In the genomic region with DNA sequence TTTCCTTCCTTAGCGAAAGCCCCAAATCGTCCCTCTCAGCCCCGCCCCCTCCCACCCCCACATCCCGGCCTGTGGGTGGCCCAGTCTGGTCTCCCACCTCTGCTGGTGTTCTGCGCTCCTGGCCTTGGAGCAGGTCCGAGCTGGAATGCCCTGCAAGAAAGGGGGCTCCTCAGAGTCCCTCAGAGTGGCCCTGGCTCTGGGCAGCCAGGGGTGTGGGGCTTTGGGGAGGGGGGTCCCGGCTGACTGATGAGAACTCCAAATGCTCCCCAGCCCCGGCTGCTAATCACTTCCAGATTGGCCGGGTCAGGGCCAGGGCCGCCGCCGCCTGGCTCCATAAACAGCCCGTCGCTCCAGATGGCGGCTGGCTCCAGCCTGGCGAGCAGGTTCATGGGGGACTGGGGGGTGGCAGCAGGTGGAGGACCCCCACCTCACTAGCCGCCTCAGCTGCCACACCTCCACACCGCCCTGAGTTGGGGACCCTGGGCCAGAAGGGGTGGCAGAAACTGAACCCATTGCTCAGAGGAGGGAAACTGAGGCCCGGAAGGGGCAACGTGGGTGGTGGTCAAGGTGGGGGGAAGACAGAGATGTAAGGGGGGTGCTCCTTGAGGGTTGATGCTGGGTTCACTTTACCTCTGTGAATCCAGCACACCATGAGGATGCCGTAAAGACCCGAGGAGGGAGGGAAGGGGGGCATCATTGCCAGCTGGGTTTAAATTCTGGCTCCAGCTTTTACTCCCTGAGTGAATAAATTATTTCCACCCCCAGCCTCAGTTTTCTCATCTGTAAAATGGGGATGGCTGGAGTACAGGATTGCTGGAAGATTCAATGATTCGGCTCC, we compare ENCODE assay signal across 1 cellular context.
TF ChIP-seq lines count a peak whose summit lies in the region.

No MANE protein-coding gene starts in this region.

TF ChIP-seq in HepG2, 621 proteins besides CTCF, POLR2A, EP300 and RAD21 (continued from another document):
- TF ChIP-seq, protein P1, sequence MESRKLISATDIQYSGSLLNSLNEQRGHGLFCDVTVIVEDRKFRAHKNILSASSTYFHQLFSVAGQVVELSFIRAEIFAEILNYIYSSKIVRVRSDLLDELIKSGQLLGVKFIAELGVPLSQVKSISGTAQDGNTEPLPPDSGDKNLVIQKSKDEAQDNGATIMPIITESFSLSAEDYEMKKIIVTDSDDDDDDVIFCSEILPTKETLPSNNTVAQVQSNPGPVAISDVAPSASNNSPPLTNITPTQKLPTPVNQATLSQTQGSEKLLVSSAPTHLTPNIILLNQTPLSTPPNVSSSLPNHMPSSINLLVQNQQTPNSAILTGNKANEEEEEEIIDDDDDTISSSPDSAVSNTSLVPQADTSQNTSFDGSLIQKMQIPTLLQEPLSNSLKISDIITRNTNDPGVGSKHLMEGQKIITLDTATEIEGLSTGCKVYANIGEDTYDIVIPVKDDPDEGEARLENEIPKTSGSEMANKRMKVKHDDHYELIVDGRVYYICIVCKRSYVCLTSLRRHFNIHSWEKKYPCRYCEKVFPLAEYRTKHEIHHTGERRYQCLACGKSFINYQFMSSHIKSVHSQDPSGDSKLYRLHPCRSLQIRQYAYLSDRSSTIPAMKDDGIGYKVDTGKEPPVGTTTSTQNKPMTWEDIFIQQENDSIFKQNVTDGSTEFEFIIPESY (CRISPR knock-in tag; IDR thresholded peaks at IDR 0.05): 0 out of 2 replicates have a peak, but pooled peaks have one; percentile 14
- TF ChIP-seq FOXK1 (CRISPR knock-in tag; IDR thresholded peaks at IDR 0.05; ENCODE audit: borderline replicate concordance, low read depth) (no peak), ZSCAN21 (CRISPR knock-in tag; IDR thresholded peaks at IDR 0.05; ENCODE audit: borderline replicate concordance) (0 out of 2 replicates have a peak, but pooled peaks have one; percentile 8), ZNF3 (CRISPR knock-in tag; IDR thresholded peaks at IDR 0.05) (no peak), ZFP62 (CRISPR knock-in tag; IDR thresholded peaks at IDR 0.05) (no peak), PRDM15 (CRISPR knock-in tag; IDR thresholded peaks at IDR 0.05) (no peak), ZKSCAN1 (IDR thresholded peaks at IDR 0.05; ENCODE audit: low read length) (no peak), MYC (CRISPR knock-in tag; IDR thresholded peaks at IDR 0.05; ENCODE audit: borderline replicate concordance) (0 out of 2 replicates have a peak, but pooled peaks have one; percentile 6), GABPB1 (CRISPR knock-in tag; IDR thresholded peaks at IDR 0.05) (no peak), ZNF276 (CRISPR knock-in tag; IDR thresholded peaks at IDR 0.05; ENCODE audit: low read depth) (no peak), ZNF253 (CRISPR knock-in tag; IDR thresholded peaks at IDR 0.05; ENCODE audit: borderline replicate concordance) (no peak), AFF4 (CRISPR knock-in tag; IDR thresholded peaks at IDR 0.05) (no peak), MAFF (IDR thresholded peaks at IDR 0.05; ENCODE audit: low read depth, low read length) (no peak), ZNF768 (CRISPR knock-in tag; IDR thresholded peaks at IDR 0.05) (0 out of 2 replicates have a peak, but pooled peaks have one; percentile 19), ZNF7 (CRISPR knock-in tag; IDR thresholded peaks at IDR 0.05) (no peak), ZMYM3 (CRISPR knock-in tag; IDR thresholded peaks at IDR 0.05) (0 out of 2 replicates have a peak, but pooled peaks have one; percentile 50), CCAR2 (optimal IDR thresholded peaks at IDR 0.05; ENCODE audit: low read depth, low read length) (no peak), SMAD3 (CRISPR knock-in tag; IDR thresholded peaks at IDR 0.05) (no peak)
- TF ChIP-seq, protein P2, sequence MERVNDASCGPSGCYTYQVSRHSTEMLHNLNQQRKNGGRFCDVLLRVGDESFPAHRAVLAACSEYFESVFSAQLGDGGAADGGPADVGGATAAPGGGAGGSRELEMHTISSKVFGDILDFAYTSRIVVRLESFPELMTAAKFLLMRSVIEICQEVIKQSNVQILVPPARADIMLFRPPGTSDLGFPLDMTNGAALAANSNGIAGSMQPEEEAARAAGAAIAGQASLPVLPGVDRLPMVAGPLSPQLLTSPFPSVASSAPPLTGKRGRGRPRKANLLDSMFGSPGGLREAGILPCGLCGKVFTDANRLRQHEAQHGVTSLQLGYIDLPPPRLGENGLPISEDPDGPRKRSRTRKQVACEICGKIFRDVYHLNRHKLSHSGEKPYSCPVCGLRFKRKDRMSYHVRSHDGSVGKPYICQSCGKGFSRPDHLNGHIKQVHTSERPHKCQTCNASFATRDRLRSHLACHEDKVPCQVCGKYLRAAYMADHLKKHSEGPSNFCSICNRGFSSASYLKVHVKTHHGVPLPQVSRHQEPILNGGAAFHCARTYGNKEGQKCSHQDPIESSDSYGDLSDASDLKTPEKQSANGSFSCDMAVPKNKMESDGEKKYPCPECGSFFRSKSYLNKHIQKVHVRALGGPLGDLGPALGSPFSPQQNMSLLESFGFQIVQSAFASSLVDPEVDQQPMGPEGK (CRISPR knock-in tag; IDR thresholded peaks at IDR 0.05): 0 out of 2 replicates have a peak, but pooled peaks have one; percentile 17
